In the genomic region with DNA sequence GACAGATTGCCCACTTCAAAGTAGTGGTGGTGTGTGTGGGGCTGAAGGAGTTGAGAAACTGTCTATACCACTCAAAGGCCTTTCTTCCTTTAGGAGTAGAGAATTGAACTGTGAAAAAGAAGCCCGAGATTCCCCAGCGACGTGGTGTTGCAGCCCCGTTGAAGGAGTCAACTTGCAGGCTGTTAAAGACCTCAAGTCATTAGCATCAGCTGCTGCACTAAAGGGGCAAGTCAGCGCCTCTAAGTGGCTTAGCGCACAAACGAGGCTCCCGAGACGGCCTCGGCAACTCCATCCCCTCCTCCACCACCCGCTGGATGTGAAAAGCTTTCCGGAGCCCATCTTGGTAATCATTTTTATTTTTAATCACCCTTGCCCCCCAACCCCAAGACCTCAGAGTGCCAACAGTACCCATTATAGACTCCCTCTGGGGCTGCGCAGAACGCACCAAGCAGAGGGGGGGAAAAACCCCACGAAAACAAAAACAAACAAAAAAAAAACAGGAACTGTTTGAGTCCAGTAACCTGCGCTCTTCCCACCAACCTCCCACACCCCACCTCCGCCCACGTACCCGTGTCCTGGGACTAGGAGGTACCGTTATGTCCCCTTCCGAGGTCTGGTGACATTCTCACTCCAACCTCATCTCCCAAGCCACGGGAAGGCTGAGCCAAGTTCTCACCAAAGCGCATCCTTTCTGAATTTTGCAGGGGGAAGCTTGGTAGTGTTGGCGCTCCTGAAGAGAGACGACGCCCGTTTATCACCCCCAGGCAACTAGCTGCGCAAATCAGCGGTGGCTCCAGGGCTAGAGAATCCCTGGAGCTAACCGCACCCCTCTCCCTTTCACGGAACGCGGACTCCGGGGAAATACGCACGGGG, we compare ENCODE assay signal across 9 cellular contexts. TPM values are rescaled to one million over a fixed set of nuclear protein-coding genes. Genes with fewer than 3 reads are reported as not detected.
DNase-seq lines count a peak whose midpoint lies in the region; ATAC-seq and TF ChIP-seq lines count a peak whose summit lies in the region.
"Had no signal": no experiment of that assay in that cellular context is flagged by ENCODE, and none has a peak within 500 bp of the region (broad histone marks: within the 10 kb centered on the region; RNA-seq: fewer than 3 reads in every experiment).

No MANE protein-coding gene starts in this region.

- TF ChIP-seq CTCF in BE2C (IDR thresholded peaks at IDR 0.05; ENCODE audit: low read depth, low read length) (no peak), H9 (conservative IDR thresholded peaks at IDR 0.05) (no peak), astrocyte of the spinal cord (IDR thresholded peaks at IDR 0.05; ENCODE audit: low read depth, low read length) (no peak), RWPE1 (conservative IDR thresholded peaks at IDR 0.05; ENCODE audit: low read depth) (no peak)

- peaks cover 3% of the 10 kb centered on the region for H4K20me1 ChIP-seq in H9 (ENCODE audit: control insufficient read depth, insufficient read depth, insufficient read length)

- H3K79me2 ChIP-seq in H9 (ENCODE audit: insufficient read depth, low read length): no peaks in the 10 kb centered on the region

- H3K4me3 ChIP-seq in BE2C (ENCODE audit: low read depth, low read length): peak overlapping the region; percentile 65
- peak overlapping the region; percentile 48 for H3K4me3 ChIP-seq in astrocyte of the spinal cord (ENCODE audit: low read depth, low read length)
- peak overlapping the region; percentile 52 to 55 for H3K4me3 ChIP-seq in muscle layer of duodenum (ENCODE audit: low read depth in 1 of 2, low read length in 2 of 2)

- H3K27me3 ChIP-seq in BE2C (peaks cover 35% of the 10 kb centered on the region), H9 (ENCODE audit: insufficient read depth, low read length) (peaks cover 94% of the 10 kb centered on the region), muscle layer of duodenum (ENCODE audit: low read depth, low read length) (peaks cover 10% of the 10 kb centered on the region)

- H4K5ac ChIP-seq in H9 (ENCODE audit: insufficient read length, low read depth, low read length): no peak overlapping the region

- H2BK5ac ChIP-seq in H9 (ENCODE audit: insufficient read length, low read length): no peak overlapping the region

- H3T11ph ChIP-seq in H9 (ENCODE audit: low read length): no peak overlapping the region

- no peak overlapping the region for H2BK15ac ChIP-seq in H9 (ENCODE audit: low read depth, low read length)

- peak overlapping the region; percentile 55 for H3K4me2 ChIP-seq in H9 (ENCODE audit: insufficient read depth, insufficient read length, low read length)

- no peaks in the 10 kb centered on the region for H3K9me3 ChIP-seq in BE2C
- no peaks in the 10 kb centered on the region for H3K9me3 ChIP-seq in H9 (ENCODE audit: control insufficient read depth, low read depth, low read length)
- no peaks in the 10 kb centered on the region for H3K9me3 ChIP-seq in muscle layer of duodenum (ENCODE audit: control insufficient read depth in 1 of 2, low read length in 2 of 2)
- H3K9me3 ChIP-seq: left lung had no signal

- ATAC-seq in GM19023 (IDR thresholded peaks at IDR 0.05; ENCODE audit: unreplicated experiment) (no peak), GM19452 (IDR thresholded peaks at IDR 0.05; ENCODE audit: unreplicated experiment) (no peak), GM21786 (IDR thresholded peaks at IDR 0.05; ENCODE audit: unreplicated experiment) (no peak)

- peak overlapping the region in 1 of 2 experiments; percentile 69; a peak in 3 of 5 replicates for H3K4me3 Mint-ChIP-seq in H9

- H3K27ac ChIP-seq in H9 (ENCODE audit: insufficient read length, low read depth, low read length): no peak overlapping the region
- H3K27ac ChIP-seq in muscle layer of duodenum (ENCODE audit: low read length): no peak overlapping the region
- H3K27ac ChIP-seq in RWPE1: no peak overlapping the region

- H2BK120ac ChIP-seq in H9 (ENCODE audit: low read depth, low read length, poor library complexity, severe bottlenecking): no peak overlapping the region

- H3K36me3 ChIP-seq in BE2C (no peaks in the 10 kb centered on the region), muscle layer of duodenum (ENCODE audit: control insufficient read depth in 1 of 2, insufficient read depth in 2 of 2, low read length in 2 of 2) (peaks cover 0 to 4% of the 10 kb centered on the region in 2 donors)
- H3K36me3 ChIP-seq: left lung had no signal

- H3K4me1 ChIP-seq in BE2C (no peaks in the 10 kb centered on the region), H9 (ENCODE audit: insufficient read depth, low read length) (no peaks in the 10 kb centered on the region), muscle layer of duodenum (ENCODE audit: control insufficient read depth in 1 of 2, insufficient read depth in 2 of 2, low read length in 2 of 2) (peaks cover 0 to 14% of the 10 kb centered on the region in 2 donors)

- H3K4ac ChIP-seq in H9 (ENCODE audit: low read depth, low read length): no peak overlapping the region

- no peak overlapping the region for H2BK20ac ChIP-seq in H9 (ENCODE audit: low read depth, low read length, poor library complexity, severe bottlenecking)

- no peak overlapping the region for H3K18ac ChIP-seq in H9 (ENCODE audit: insufficient read length, low read depth, low read length)

- no peak for DNase-seq in BE2C
- peak; percentile 71 for DNase-seq in H9
- no peak for DNase-seq in astrocyte of the spinal cord (ENCODE audit: low read depth, low spot score)
- DNase-seq in RWPE1 (ENCODE audit: low spot score): no peak

- H3K14ac ChIP-seq in H9 (ENCODE audit: insufficient read depth, low read length): no peak overlapping the region

- no peak overlapping the region for H3K56ac ChIP-seq in H9 (ENCODE audit: insufficient read length, low read depth, low read length)

- no peaks in the 10 kb centered on the region for H3K36me3 Mint-ChIP-seq in H9 (ENCODE audit: insufficient read depth in 1 of 3, low read depth in 3 of 3)

- WGBS in H9 (ENCODE audit: extremely low coverage, insufficient read length, low lambda C conversion rate): no CpG with 5 or more reads among the region's 36 CpGs

- no peak overlapping the region for H2AK5ac ChIP-seq in H9 (ENCODE audit: insufficient read length, low read length)

- POLR2A ChIA-PET in RWPE1 (lab: Yijun Ruan, JAX; ENCODE audit: low non-redundant PET): no interaction called here

- H2AFZ ChIP-seq in H9 (ENCODE audit: low read length): no peak overlapping the region

- H3K27ac Mint-ChIP-seq in H9: no peak overlapping the region

- H3K23ac ChIP-seq in H9 (ENCODE audit: insufficient read length, low read depth, low read length): no peak overlapping the region

- H3K23me2 ChIP-seq in H9 (ENCODE audit: insufficient read length, low read depth, low read length, poor library complexity, severe bottlenecking): no peaks in the 10 kb centered on the region

- H4K8ac ChIP-seq in H9 (replicated peaks; ENCODE audit: insufficient read length, low read depth, low read length): no peak overlapping the region

- peaks cover 15 to 28% of the 10 kb centered on the region in 2 experiments for H3K4me1 Mint-ChIP-seq in H9

- H4K91ac ChIP-seq in H9 (ENCODE audit: insufficient read length, low read depth, low read length): no peak overlapping the region

- H3K9ac ChIP-seq in H9 (ENCODE audit: extremely low read depth, insufficient read length, low read length): no peak overlapping the region

- no peak overlapping the region for H2BK12ac ChIP-seq in H9 (ENCODE audit: insufficient read length, low read depth, low read length)

- in situ Hi-C loops in astrocyte of the spinal cord (cut with HindIII; ENCODE audit: low sequenced_read_pairs): no loop called here

- CTCF ChIA-PET in RWPE1 (lab: Yijun Ruan, JAX): interaction anchor here (0.6 to 1.0 kb wide), 2 partner anchors 10 to 95 kb away, joined by 3 to 4 read pairs; no protein-coding TSS in a partner anchor

- peaks cover under 1 to 17% of the 10 kb centered on the region in 2 experiments; a peak in 4 of 5 replicates for H3K9me3 Mint-ChIP-seq in H9

- peaks cover 100% of the 10 kb centered on the region for H3K27me3 Mint-ChIP-seq in H9 (ENCODE audit: low read depth)

- no peaks in the 10 kb centered on the region for H3K79me1 ChIP-seq in H9 (ENCODE audit: insufficient read depth, low read depth, low read length, poor library complexity, severe bottlenecking)

RNA-seq across cellular contexts. Expression of a gene that starts 0.8 kb away (rescaled TPM):
- polyA plus RNA-seq in BE2C (2012; ENCODE audit: insufficient read depth, insufficient read length, low read depth): 25.6 TPM
- total RNA-seq in H9 (2021): not detected in 2 replicates
